Comparison of ENCODE assay signal across 29 cellular contexts in genomic region chr20:47925603-47926002, GRCh38.
DNase-seq lines count a peak whose midpoint lies in the region; TF ChIP-seq lines count a peak whose summit lies in the region.
"Had no signal": no experiment of that assay in that cellular context is flagged by ENCODE, and none has a peak within 500 bp of the region (broad histone marks: within the 10 kb centered on the region; RNA-seq: fewer than 3 reads in every experiment).

No MANE protein-coding gene starts in this region.

- no peak overlapping the region for H3K4me3 Mint-ChIP-seq in Calu3 (ENCODE audit: low read depth, unreplicated experiment)
- H3K4me3 Mint-ChIP-seq: CD4-positive, alpha-beta T cell; HFFc6 had no signal

- H3K4me1 Mint-ChIP-seq in Calu3 (ENCODE audit: low read depth, unreplicated experiment), result peaks cover 75% of the 10 kb centered on the region

- CTCF ChIA-PET in Calu3 (lab: Charles Lee), result no interaction called here
- CTCF ChIA-PET in mammary epithelial cell (lab: Charles Lee; ENCODE audit: low non-redundant PET), result interaction anchor here (0.6 kb wide), 1 partner anchor 309 kb away, joined by 7 read pairs; no protein-coding TSS in a partner anchor

- TF ChIP-seq CTCF in Calu3 (IDR thresholded peaks at IDR 0.05; ENCODE audit: unreplicated experiment) (no peak), mammary epithelial cell (conservative IDR thresholded peaks at IDR 0.05 in 1 of 2, IDR thresholded peaks at IDR 0.05 in 1 of 2; ENCODE audit: extremely low read depth in 1 of 2, insufficient read depth in 1 of 2, low read depth in 1 of 2, low read length in 2 of 2) (no peak)

- in situ Hi-C loops in mammary epithelial cell (cut with MboI; ENCODE audit: low sequenced_read_pairs in 2 of 2), result loop anchor here in 1 of 2 donors (5.0 kb wide), 1 partner anchor 138 kb away; the partner anchor contains the start of gene SULF2

- H3K79me2 ChIP-seq in mammary epithelial cell (ENCODE audit: insufficient read depth, low read length), result no peaks in the 10 kb centered on the region

- no peak overlapping the region for H3K9ac ChIP-seq in mammary epithelial cell (ENCODE audit: insufficient read depth, low read length)
- H3K9ac ChIP-seq: BLaER1 treated with 17β-estradiol and CSF1 and Interleukin-3, amounts not matched to agents 10 nM and 100 nM had no signal

- H3K27me3 ChIP-seq in mammary epithelial cell (ENCODE audit: insufficient read depth, low read length), result no peaks in the 10 kb centered on the region
- H3K27me3 ChIP-seq: BLaER1 treated with 17β-estradiol and CSF1 and Interleukin-3, amounts not matched to agents 10 nM and 100 nM had no signal

- peak overlapping the region; percentile 1 for H2AFZ ChIP-seq in mammary epithelial cell (ENCODE audit: low read depth, low read length)

- dilution Hi-C loops in mammary epithelial cell (cut with HindIII; ENCODE audit: low sequenced_read_pairs), result no loop called here

- H4K20me1 ChIP-seq in mammary epithelial cell (ENCODE audit: insufficient read depth, low read length), result no peaks in the 10 kb centered on the region
- H4K20me1 ChIP-seq: BLaER1 treated with 17β-estradiol and CSF1 and Interleukin-3, amounts not matched to agents 10 nM and 100 nM had no signal

- no peaks in the 10 kb centered on the region for H3K27me3 Mint-ChIP-seq in Calu3 (ENCODE audit: unreplicated experiment)

- WGBS in mammary epithelial cell (ENCODE audit: low coverage, missing lambda C conversion rate), result 39% methylated on average over 3 of the region's 3 CpGs

- H3K4me3 ChIP-seq in mammary epithelial cell (replicated peaks in 1 of 3; ENCODE audit: insufficient read depth in 1 of 3, low read depth in 2 of 3, low read length in 3 of 3), result no peak overlapping the region
- H3K4me3 ChIP-seq: A549; BLaER1 treated with 17β-estradiol and CSF1 and Interleukin-3, amounts not matched to agents 10 nM and 100 nM; GM12878; HAP-1; SK-N-MC had no signal

- H3K9me3 ChIP-seq in mammary epithelial cell (replicated peaks; ENCODE audit: insufficient read depth, low read length), result peaks cover 2% of the 10 kb centered on the region
- H3K9me3 ChIP-seq: A549, HAP-1 had no signal

- peaks cover 7% of the 10 kb centered on the region for H3K36me3 Mint-ChIP-seq in Calu3 (ENCODE audit: insufficient read depth, unreplicated experiment)

- BruUV-seq in Calu3 (replicated peaks; lab: Mats Ljungman, UMichigan), result no TSS peak
- no TSS peak for BruUV-seq in mammary epithelial cell (replicated peaks; lab: Mats Ljungman, UMichigan)

- H3K4me2 ChIP-seq in mammary epithelial cell (ENCODE audit: insufficient read depth, low read depth, low read length), result no peak overlapping the region
- H3K4me2 ChIP-seq: A549; BLaER1 treated with 17β-estradiol and CSF1 and Interleukin-3, amounts not matched to agents 10 nM and 100 nM had no signal

- TF ChIP-seq POLR2A in erythroblast (IDR thresholded peaks at IDR 0.05; ENCODE audit: low read length), result no peak

- intact Hi-C loops in Calu3 (cut with micrococcal nuclease; ENCODE audit: unreplicated experiment), result loop anchor here (5.0 kb wide), 1 partner anchor 53 kb away; no protein-coding TSS in a partner anchor
- intact Hi-C loops in mammary epithelial cell (cut with micrococcal nuclease), result loop anchor here (2.0 to 5.0 kb wide), 2 partner anchors 139 to 212 kb away; no protein-coding TSS in a partner anchor

- no peak for DNase-seq in Calu3
- peak; percentile 84 for DNase-seq in M059J (ENCODE audit: low read depth)
- DNase-seq in mammary epithelial cell, result peak; percentile 81
- DNase-seq in kidney tubule cell (ENCODE audit: low spot score), result peak; percentile 34
- no peak for DNase-seq in occipital lobe (lab: John Stamatoyannopoulos, UW)
- no peak for DNase-seq in NCI-H187 treated with DMSO at 0.1 percent for 48 hours (lab: John Stamatoyannopoulos, UW)
- no peak for DNase-seq in erythroblast (lab: John Stamatoyannopoulos, UW)
- DNase-seq: AML-193; CD4-positive, alpha-beta T cell; EL; GDM1; GOT3; HFFc6; IMR-90; KG1; NCI-H1048; NCI-H1417; NCI-H1694; NCI-H2081; NCI-H446; NCI-H524 treated with DMSO at 0.1 percent for 48 hours; NCI-H774; NK-92 treated with Interleukin-12 subunit alpha and Interleukin-12 subunit beta, amount 100 ng/mL, for 24 hours; SIG-M5 had no signal

- H3K27ac ChIP-seq in mammary epithelial cell (ENCODE audit: insufficient read depth, low read depth, low read length), result peak overlapping the region; percentile 99
- H3K27ac ChIP-seq: A549; BLaER1 treated with 17β-estradiol and CSF1 and Interleukin-3, amounts not matched to agents 10 nM and 100 nM; SK-N-MC had no signal

- H3K27ac Mint-ChIP-seq in Calu3 (ENCODE audit: unreplicated experiment), result peak overlapping the region; percentile 21
- H3K27ac Mint-ChIP-seq: CD4-positive, alpha-beta T cell; HFFc6 had no signal

- H3K4me1 ChIP-seq in mammary epithelial cell (ENCODE audit: insufficient read depth, low read length), result peaks cover 43% of the 10 kb centered on the region
- H3K4me1 ChIP-seq: HAP-1 had no signal

- H3K9me3 Mint-ChIP-seq in Calu3 (ENCODE audit: low read depth, unreplicated experiment), result peaks cover 10% of the 10 kb centered on the region
- H3K9me3 Mint-ChIP-seq: CD4-positive, alpha-beta T cell had no signal

- no peaks in the 10 kb centered on the region for H3K36me3 ChIP-seq in mammary epithelial cell (ENCODE audit: insufficient read depth, low read length)
- H3K36me3 ChIP-seq: BLaER1 treated with 17β-estradiol and CSF1 and Interleukin-3, amounts not matched to agents 10 nM and 100 nM; HAP-1 had no signal

Comparison
In these comparisons a context has a peak if more than half of its experiments do, and no peak if none do; other contexts are left out.
1. DNase-seq: peak in M059J (single experiment), mammary epithelial cell (single experiment) and kidney tubule cell (single experiment); none in Calu3 (single experiment), occipital lobe (single experiment), NCI-H187 treated with DMSO at 0.1 percent for 48 hours (single experiment) and erythroblast (0 of 2).